Comparison of ENCODE assay signal across 1 cellular context in the genomic region with DNA sequence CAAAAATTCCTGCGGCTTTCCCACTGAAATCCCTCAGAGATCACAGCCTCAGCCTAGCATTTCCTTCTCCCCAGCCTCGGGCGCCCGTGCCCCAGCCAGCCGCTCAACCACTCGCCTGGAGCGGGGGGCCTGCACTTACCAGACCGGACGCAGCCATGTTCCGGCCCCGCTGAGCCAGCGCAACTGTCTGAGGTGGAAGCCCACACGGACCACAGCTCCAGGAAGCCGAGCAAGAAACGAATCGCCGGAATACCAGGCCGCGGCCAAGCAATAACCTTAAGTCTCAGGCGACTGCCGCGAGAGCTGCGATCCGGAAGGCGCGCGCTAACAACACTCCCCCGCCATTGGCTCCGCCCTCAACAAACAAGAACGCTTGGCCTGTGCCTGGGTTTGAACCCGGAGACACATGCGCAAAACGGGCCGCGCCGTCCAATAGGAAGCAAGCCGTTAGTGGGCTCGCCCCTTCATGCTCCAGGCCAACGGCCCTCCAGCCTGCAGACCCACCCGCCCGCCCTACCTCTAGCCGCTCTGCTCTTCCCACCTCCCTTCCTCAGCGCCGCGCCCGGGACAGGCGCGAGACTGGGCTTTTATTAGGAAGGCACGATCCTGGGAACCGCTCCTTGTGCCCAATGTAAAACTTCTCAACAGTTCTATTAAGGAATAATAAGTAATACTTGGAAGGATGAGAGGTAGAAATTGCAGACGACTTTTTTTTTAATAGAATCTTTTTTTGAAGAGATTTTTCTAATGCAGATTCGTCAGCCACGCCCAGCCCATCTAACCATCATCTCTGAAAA.
A peak's percentile ranks its signal among the peaks of the same experiment; 100 is the strongest.
TF ChIP-seq lines count a peak whose summit lies in the region.

A gene with protein sequence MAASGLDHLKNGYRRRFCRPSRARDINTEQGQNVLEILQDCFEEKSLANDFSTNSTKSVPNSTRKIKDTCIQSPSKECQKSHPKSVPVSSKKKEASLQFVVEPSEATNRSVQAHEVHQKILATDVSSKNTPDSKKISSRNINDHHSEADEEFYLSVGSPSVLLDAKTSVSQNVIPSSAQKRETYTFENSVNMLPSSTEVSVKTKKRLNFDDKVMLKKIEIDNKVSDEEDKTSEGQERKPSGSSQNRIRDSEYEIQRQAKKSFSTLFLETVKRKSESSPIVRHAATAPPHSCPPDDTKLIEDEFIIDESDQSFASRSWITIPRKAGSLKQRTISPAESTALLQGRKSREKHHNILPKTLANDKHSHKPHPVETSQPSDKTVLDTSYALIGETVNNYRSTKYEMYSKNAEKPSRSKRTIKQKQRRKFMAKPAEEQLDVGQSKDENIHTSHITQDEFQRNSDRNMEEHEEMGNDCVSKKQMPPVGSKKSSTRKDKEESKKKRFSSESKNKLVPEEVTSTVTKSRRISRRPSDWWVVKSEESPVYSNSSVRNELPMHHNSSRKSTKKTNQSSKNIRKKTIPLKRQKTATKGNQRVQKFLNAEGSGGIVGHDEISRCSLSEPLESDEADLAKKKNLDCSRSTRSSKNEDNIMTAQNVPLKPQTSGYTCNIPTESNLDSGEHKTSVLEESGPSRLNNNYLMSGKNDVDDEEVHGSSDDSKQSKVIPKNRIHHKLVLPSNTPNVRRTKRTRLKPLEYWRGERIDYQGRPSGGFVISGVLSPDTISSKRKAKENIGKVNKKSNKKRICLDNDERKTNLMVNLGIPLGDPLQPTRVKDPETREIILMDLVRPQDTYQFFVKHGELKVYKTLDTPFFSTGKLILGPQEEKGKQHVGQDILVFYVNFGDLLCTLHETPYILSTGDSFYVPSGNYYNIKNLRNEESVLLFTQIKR (minus strand): TSS at position 305 of the 797 bp plus-strand sequence. CDS start 148 bp downstream, at position 157.

TF ChIP-seq in WTC11, 78 proteins besides CTCF, POLR2A, EP300 and RAD21 (continued from another document and continues in another):
- TF ChIP-seq, protein P1, sequence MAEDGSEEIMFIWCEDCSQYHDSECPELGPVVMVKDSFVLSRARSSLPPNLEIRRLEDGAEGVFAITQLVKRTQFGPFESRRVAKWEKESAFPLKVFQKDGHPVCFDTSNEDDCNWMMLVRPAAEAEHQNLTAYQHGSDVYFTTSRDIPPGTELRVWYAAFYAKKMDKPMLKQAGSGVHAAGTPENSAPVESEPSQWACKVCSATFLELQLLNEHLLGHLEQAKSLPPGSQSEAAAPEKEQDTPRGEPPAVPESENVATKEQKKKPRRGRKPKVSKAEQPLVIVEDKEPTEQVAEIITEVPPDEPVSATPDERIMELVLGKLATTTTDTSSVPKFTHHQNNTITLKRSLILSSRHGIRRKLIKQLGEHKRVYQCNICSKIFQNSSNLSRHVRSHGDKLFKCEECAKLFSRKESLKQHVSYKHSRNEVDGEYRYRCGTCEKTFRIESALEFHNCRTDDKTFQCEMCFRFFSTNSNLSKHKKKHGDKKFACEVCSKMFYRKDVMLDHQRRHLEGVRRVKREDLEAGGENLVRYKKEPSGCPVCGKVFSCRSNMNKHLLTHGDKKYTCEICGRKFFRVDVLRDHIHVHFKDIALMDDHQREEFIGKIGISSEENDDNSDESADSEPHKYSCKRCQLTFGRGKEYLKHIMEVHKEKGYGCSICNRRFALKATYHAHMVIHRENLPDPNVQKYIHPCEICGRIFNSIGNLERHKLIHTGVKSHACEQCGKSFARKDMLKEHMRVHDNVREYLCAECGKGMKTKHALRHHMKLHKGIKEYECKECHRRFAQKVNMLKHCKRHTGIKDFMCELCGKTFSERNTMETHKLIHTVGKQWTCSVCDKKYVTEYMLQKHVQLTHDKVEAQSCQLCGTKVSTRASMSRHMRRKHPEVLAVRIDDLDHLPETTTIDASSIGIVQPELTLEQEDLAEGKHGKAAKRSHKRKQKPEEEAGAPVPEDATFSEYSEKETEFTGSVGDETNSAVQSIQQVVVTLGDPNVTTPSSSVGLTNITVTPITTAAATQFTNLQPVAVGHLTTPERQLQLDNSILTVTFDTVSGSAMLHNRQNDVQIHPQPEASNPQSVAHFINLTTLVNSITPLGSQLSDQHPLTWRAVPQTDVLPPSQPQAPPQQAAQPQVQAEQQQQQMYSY (CRISPR knock-in tag; IDR thresholded peaks at IDR 0.05) = no peak
- no peak for TF ChIP-seq SMAD4 (CRISPR knock-in tag; IDR thresholded peaks at IDR 0.05)
- TF ChIP-seq, protein P2, sequence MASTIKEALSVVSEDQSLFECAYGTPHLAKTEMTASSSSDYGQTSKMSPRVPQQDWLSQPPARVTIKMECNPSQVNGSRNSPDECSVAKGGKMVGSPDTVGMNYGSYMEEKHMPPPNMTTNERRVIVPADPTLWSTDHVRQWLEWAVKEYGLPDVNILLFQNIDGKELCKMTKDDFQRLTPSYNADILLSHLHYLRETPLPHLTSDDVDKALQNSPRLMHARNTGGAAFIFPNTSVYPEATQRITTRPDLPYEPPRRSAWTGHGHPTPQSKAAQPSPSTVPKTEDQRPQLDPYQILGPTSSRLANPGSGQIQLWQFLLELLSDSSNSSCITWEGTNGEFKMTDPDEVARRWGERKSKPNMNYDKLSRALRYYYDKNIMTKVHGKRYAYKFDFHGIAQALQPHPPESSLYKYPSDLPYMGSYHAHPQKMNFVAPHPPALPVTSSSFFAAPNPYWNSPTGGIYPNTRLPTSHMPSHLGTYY (CRISPR knock-in tag; IDR thresholded peaks at IDR 0.05) = no peak
- TF ChIP-seq, protein P3, sequence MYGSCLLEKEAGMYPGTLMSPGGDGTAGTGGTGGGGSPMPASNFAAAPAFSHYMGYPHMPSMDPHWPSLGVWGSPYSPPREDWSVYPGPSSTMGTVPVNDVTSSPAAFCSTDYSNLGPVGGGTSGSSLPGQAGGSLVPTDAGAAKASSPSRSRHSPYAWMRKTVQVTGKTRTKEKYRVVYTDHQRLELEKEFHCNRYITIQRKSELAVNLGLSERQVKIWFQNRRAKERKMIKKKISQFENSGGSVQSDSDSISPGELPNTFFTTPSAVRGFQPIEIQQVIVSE (CRISPR knock-in tag; IDR thresholded peaks at IDR 0.05; ENCODE audit: borderline replicate concordance) = no peak
- no peak for TF ChIP-seq ZNF121 (CRISPR knock-in tag; IDR thresholded peaks at IDR 0.05)
- TF ChIP-seq IRF2 (CRISPR knock-in tag; IDR thresholded peaks at IDR 0.05; ENCODE audit: borderline replicate concordance, low read depth) = no peak
- 0 out of 2 replicates have a peak, but pooled peaks have one; percentile 79 for TF ChIP-seq FOXK1 (CRISPR knock-in tag; IDR thresholded peaks at IDR 0.05)
- TF ChIP-seq GTF2I (CRISPR knock-in tag; conservative IDR thresholded peaks at IDR 0.05) = no peak
- TF ChIP-seq, protein P4, sequence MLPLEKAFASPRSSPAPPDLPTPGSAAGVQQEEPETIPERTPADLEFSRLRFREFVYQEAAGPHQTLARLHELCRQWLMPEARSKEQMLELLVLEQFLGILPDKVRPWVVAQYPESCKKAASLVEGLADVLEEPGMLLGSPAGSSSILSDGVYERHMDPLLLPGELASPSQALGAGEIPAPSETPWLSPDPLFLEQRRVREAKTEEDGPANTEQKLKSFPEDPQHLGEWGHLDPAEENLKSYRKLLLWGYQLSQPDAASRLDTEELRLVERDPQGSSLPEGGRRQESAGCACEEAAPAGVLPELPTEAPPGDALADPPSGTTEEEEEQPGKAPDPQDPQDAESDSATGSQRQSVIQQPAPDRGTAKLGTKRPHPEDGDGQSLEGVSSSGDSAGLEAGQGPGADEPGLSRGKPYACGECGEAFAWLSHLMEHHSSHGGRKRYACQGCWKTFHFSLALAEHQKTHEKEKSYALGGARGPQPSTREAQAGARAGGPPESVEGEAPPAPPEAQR (CRISPR knock-in tag; IDR thresholded peaks at IDR 0.05) = no peak
- TF ChIP-seq, protein P5, sequence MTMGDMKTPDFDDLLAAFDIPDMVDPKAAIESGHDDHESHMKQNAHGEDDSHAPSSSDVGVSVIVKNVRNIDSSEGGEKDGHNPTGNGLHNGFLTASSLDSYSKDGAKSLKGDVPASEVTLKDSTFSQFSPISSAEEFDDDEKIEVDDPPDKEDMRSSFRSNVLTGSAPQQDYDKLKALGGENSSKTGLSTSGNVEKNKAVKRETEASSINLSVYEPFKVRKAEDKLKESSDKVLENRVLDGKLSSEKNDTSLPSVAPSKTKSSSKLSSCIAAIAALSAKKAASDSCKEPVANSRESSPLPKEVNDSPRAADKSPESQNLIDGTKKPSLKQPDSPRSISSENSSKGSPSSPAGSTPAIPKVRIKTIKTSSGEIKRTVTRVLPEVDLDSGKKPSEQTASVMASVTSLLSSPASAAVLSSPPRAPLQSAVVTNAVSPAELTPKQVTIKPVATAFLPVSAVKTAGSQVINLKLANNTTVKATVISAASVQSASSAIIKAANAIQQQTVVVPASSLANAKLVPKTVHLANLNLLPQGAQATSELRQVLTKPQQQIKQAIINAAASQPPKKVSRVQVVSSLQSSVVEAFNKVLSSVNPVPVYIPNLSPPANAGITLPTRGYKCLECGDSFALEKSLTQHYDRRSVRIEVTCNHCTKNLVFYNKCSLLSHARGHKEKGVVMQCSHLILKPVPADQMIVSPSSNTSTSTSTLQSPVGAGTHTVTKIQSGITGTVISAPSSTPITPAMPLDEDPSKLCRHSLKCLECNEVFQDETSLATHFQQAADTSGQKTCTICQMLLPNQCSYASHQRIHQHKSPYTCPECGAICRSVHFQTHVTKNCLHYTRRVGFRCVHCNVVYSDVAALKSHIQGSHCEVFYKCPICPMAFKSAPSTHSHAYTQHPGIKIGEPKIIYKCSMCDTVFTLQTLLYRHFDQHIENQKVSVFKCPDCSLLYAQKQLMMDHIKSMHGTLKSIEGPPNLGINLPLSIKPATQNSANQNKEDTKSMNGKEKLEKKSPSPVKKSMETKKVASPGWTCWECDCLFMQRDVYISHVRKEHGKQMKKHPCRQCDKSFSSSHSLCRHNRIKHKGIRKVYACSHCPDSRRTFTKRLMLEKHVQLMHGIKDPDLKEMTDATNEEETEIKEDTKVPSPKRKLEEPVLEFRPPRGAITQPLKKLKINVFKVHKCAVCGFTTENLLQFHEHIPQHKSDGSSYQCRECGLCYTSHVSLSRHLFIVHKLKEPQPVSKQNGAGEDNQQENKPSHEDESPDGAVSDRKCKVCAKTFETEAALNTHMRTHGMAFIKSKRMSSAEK (CRISPR knock-in tag; IDR thresholded peaks at IDR 0.05; ENCODE audit: borderline replicate concordance) = no peak
- TF ChIP-seq SOX15 (CRISPR knock-in tag; IDR thresholded peaks at IDR 0.05) = no peak
- peak; percentile 98 for TF ChIP-seq MYBL2 (CRISPR knock-in tag; IDR thresholded peaks at IDR 0.05)
- no peak; the same call in 1 of the 2 replicates for TF ChIP-seq CREB1 (CRISPR knock-in tag; IDR thresholded peaks at IDR 0.05)
- TF ChIP-seq, protein P6, sequence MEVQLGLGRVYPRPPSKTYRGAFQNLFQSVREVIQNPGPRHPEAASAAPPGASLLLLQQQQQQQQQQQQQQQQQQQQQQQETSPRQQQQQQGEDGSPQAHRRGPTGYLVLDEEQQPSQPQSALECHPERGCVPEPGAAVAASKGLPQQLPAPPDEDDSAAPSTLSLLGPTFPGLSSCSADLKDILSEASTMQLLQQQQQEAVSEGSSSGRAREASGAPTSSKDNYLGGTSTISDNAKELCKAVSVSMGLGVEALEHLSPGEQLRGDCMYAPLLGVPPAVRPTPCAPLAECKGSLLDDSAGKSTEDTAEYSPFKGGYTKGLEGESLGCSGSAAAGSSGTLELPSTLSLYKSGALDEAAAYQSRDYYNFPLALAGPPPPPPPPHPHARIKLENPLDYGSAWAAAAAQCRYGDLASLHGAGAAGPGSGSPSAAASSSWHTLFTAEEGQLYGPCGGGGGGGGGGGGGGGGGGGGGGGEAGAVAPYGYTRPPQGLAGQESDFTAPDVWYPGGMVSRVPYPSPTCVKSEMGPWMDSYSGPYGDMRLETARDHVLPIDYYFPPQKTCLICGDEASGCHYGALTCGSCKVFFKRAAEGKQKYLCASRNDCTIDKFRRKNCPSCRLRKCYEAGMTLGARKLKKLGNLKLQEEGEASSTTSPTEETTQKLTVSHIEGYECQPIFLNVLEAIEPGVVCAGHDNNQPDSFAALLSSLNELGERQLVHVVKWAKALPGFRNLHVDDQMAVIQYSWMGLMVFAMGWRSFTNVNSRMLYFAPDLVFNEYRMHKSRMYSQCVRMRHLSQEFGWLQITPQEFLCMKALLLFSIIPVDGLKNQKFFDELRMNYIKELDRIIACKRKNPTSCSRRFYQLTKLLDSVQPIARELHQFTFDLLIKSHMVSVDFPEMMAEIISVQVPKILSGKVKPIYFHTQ (CRISPR knock-in tag; IDR thresholded peaks at IDR 0.05) = no peak
- TF ChIP-seq ZNF416 (CRISPR knock-in tag; IDR thresholded peaks at IDR 0.05) = no peak
- peak; percentile 69; the same call in 1 of the 2 replicates for TF ChIP-seq KAT7 (CRISPR knock-in tag; IDR thresholded peaks at IDR 0.05; ENCODE audit: borderline replicate concordance)
- TF ChIP-seq, protein P7, sequence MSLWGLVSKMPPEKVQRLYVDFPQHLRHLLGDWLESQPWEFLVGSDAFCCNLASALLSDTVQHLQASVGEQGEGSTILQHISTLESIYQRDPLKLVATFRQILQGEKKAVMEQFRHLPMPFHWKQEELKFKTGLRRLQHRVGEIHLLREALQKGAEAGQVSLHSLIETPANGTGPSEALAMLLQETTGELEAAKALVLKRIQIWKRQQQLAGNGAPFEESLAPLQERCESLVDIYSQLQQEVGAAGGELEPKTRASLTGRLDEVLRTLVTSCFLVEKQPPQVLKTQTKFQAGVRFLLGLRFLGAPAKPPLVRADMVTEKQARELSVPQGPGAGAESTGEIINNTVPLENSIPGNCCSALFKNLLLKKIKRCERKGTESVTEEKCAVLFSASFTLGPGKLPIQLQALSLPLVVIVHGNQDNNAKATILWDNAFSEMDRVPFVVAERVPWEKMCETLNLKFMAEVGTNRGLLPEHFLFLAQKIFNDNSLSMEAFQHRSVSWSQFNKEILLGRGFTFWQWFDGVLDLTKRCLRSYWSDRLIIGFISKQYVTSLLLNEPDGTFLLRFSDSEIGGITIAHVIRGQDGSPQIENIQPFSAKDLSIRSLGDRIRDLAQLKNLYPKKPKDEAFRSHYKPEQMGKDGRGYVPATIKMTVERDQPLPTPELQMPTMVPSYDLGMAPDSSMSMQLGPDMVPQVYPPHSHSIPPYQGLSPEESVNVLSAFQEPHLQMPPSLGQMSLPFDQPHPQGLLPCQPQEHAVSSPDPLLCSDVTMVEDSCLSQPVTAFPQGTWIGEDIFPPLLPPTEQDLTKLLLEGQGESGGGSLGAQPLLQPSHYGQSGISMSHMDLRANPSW (CRISPR knock-in tag; conservative IDR thresholded peaks at IDR 0.05; ENCODE audit: low read depth) = no peak
- TF ChIP-seq, protein P8, sequence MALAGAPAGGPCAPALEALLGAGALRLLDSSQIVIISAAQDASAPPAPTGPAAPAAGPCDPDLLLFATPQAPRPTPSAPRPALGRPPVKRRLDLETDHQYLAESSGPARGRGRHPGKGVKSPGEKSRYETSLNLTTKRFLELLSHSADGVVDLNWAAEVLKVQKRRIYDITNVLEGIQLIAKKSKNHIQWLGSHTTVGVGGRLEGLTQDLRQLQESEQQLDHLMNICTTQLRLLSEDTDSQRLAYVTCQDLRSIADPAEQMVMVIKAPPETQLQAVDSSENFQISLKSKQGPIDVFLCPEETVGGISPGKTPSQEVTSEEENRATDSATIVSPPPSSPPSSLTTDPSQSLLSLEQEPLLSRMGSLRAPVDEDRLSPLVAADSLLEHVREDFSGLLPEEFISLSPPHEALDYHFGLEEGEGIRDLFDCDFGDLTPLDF (CRISPR knock-in tag; IDR thresholded peaks at IDR 0.05) = no peak
- no peak for TF ChIP-seq ETV6 (CRISPR knock-in tag; IDR thresholded peaks at IDR 0.05)
- no peak for TF ChIP-seq ZBTB21 (CRISPR knock-in tag; IDR thresholded peaks at IDR 0.05; ENCODE audit: borderline replicate concordance)
- no peak for TF ChIP-seq EMX1 (CRISPR knock-in tag; IDR thresholded peaks at IDR 0.05)
- no peak for TF ChIP-seq NR1H2 (CRISPR knock-in tag; IDR thresholded peaks at IDR 0.05)
- TF ChIP-seq, protein P9, sequence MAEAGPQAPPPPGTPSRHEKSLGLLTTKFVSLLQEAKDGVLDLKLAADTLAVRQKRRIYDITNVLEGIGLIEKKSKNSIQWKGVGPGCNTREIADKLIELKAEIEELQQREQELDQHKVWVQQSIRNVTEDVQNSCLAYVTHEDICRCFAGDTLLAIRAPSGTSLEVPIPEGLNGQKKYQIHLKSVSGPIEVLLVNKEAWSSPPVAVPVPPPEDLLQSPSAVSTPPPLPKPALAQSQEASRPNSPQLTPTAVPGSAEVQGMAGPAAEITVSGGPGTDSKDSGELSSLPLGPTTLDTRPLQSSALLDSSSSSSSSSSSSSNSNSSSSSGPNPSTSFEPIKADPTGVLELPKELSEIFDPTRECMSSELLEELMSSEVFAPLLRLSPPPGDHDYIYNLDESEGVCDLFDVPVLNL (CRISPR knock-in tag; IDR thresholded peaks at IDR 0.05; ENCODE audit: borderline replicate concordance, low read depth) = no peak
